ENCODE assay signal across 1 cellular context in the genomic region with DNA sequence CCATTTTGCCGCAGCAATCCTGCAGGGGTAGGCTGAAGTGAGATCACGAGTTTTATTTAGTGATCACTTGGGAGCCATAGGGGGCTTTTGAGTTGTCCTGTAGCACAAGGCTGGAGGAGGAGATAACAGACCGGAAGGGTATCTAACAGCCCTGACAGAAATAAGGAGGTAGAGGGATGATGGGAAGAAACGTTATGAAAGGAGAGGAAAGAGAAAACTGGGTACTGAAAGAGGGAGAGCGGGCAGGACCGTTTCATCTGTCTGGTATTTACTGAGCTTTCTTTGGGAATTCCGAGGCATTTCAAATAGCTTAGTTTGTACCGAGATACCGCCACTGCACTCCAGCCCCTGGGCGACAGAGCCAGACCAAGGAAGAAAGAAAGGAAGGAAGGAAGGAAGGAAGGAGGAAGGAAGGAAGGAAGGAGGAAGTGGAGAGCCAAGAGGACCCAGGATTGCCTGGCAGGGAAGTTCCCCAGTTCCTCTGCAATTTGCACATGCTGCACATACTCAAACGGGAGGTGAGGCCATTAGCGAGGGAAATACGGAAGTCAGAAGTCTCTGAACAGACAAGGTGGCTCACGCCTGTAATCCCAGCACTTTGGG.
TF ChIP-seq lines count a peak whose summit lies in the region.

No MANE protein-coding gene starts in this region.

TF ChIP-seq in A549, 52 proteins besides CTCF, POLR2A, EP300 and RAD21 (continued from another document):
- TF ChIP-seq, protein P1, sequence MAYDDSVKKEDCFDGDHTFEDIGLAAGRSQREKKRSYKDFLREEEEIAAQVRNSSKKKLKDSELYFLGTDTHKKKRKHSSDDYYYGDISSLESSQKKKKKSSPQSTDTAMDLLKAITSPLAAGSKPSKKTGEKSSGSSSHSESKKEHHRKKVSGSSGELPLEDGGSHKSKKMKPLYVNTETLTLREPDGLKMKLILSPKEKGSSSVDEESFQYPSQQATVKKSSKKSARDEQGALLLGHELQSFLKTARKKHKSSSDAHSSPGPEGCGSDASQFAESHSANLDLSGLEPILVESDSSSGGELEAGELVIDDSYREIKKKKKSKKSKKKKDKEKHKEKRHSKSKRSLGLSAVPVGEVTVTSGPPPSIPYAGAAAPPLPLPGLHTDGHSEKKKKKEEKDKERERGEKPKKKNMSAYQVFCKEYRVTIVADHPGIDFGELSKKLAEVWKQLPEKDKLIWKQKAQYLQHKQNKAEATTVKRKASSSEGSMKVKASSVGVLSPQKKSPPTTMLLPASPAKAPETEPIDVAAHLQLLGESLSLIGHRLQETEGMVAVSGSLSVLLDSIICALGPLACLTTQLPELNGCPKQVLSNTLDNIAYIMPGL (CRISPR knock-in tag; IDR thresholded peaks at IDR 0.05; ENCODE audit: borderline replicate concordance): no peak
- TF ChIP-seq FOSL2 (IDR thresholded peaks at IDR 0.05) (no peak), FOSL2 (CRISPR knock-in tag; IDR thresholded peaks at IDR 0.05) (no peak), CBX8 (IDR thresholded peaks at IDR 0.05) (no peak)
TF ChIP-seq in A549: peak in this region for 0.
